Comparison of ENCODE assay signal across 7 cellular contexts in the genomic region with DNA sequence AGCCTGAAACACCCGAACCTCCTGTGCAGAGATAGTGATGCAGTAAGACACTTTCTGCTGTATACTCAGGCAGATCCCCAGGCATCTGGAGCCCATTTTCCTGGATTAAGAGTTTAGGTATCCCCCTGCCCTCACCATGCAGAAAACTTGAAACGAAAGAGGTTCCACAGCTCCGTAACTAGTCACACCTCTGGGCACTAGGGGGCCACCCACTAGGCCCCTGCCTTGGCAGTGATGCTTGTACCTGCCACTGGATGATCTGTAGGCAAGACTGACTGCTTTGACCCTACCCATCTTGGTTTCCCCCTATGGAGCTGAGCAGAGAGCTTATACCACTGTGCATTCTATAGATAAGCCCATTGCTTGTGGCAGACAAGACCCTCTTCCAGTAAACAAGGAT.
"Had no signal": no experiment of that assay in that cellular context is flagged by ENCODE, and none has a peak within 500 bp of the region (broad histone marks: within the 10 kb centered on the region; RNA-seq: fewer than 3 reads in every experiment).

No MANE protein-coding gene starts in this region.

- H3K27ac ChIP-seq: HL-60 had no signal

- H3K4me1 Mint-ChIP-seq: GM23338, IgD-negative memory B cell had no signal

- DNase-seq: HFFc6 had no signal

- H3K36me3 ChIP-seq: HAP-1 had no signal

- H3K9me3 ChIP-seq: HAP-1 had no signal

- H3K27me3 Mint-ChIP-seq: IgD-negative memory B cell had no signal

- H3K4me1 ChIP-seq: HAP-1 had no signal

- H3K27ac Mint-ChIP-seq: GM23338, HFFc6, IgD-negative memory B cell had no signal

- H3K4me2 ChIP-seq: GM23338 had no signal

- ATAC-seq: GM23338, HCT116, HepG2 had no signal

- H3K4me3 ChIP-seq: GM23338, HAP-1 had no signal

- H3K9me3 Mint-ChIP-seq: GM23338, HFFc6 had no signal

- H2AFZ ChIP-seq: GM23338 had no signal

- H3K4me3 Mint-ChIP-seq: GM23338, HFFc6, IgD-negative memory B cell had no signal

- H3K36me3 Mint-ChIP-seq: IgD-negative memory B cell had no signal
